Comparison of ENCODE assay signal across 8 cellular contexts in the genomic region with DNA sequence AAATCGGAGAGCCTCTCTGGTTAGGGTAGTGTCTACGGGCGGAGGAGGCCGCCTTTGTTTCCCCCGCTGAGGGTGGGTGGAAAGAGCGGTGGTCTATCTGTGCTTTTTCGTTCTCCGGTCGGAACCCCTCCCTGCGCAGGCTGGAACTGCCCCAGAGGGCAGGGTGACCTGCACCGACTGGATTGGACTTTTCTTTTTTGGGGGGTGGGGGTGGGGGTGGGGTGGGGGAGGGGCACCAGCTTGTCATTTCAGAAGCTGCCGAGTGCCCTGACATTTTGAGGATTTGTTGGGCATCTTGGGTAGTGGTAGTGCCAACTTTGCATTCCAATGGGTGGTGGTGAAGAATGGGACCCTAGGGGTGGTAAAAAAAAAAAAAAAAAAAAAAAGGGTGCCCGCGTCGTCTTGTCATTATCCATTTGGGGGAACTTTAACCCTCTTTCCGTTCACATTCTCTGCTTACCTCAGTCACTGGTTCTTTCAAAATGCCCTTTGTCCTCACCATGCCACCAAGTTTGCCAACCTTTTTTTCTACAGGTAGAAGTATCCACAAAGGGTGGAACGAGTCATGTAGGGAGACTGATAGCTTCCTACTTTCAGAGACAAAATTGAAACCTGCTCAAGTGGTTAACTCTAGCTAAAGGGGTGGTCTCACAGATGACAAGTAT. TPM values are rescaled to one million over a fixed set of nuclear protein-coding genes. Genes with fewer than 3 reads are reported as not detected.
A peak's percentile ranks its signal among the peaks of the same experiment; 100 is the strongest.
DNase-seq lines count a peak whose midpoint lies in the region; ATAC-seq and TF ChIP-seq lines count a peak whose summit lies in the region.

No MANE protein-coding gene starts in this region.

- TF ChIP-seq POLR2A in uterus (IDR thresholded peaks at IDR 0.05), result no peak

- no peaks in the 10 kb centered on the region for H4K20me1 ChIP-seq in OCI-LY1 (ENCODE audit: insufficient read depth, low read length)

- no peak overlapping the region for H2AFZ ChIP-seq in OCI-LY1 (ENCODE audit: low read length)

- TF ChIP-seq CTCF in OCI-LY1 (IDR thresholded peaks at IDR 0.05; ENCODE audit: low read length), result no peak
- TF ChIP-seq CTCF in mucosa of descending colon (IDR thresholded peaks at IDR 0.05), result no peak
- no peak for TF ChIP-seq CTCF in uterus (IDR thresholded peaks at IDR 0.05)

- ATAC-seq in mucosa of descending colon, result peak; percentile 26

- H3K4me3 ChIP-seq in OCI-LY1 (ENCODE audit: low read depth, low read length, poor library complexity, severe bottlenecking) (peak overlapping the region; percentile 91), ectodermal cell (ENCODE audit: insufficient read depth, low read depth, low read length) (peak overlapping the region; percentile 94), mucosa of descending colon (peak overlapping the region; percentile 84), uterus (peak overlapping the region; percentile 71 to 90)

- in situ Hi-C loops in G401 (cut with HindIII; ENCODE audit: low sequenced_read_pairs), result no loop called here

- peaks cover 62% of the 10 kb centered on the region for H3K4me1 ChIP-seq in OCI-LY1 (ENCODE audit: insufficient read depth, low read length, severe bottlenecking)
- no peaks in the 10 kb centered on the region for H3K4me1 ChIP-seq in ectodermal cell (ENCODE audit: control insufficient read depth, insufficient read depth, low read length)
- H3K4me1 ChIP-seq in mucosa of descending colon (ENCODE audit: low read depth), result peaks cover 29% of the 10 kb centered on the region
- no peaks in the 10 kb centered on the region for H3K4me1 ChIP-seq in uterus

- H3K36me3 ChIP-seq in OCI-LY1 (ENCODE audit: insufficient read depth, low read length) (peaks cover 12% of the 10 kb centered on the region), ectodermal cell (ENCODE audit: control insufficient read depth, insufficient read depth, low read length) (no peaks in the 10 kb centered on the region), mucosa of descending colon (ENCODE audit: low read depth) (no peaks in the 10 kb centered on the region), uterus (no peaks in the 10 kb centered on the region)

- peak overlapping the region; percentile 97 for H3K9ac ChIP-seq in OCI-LY1 (ENCODE audit: low read length)

- 0 to 1% methylated on average over 14 to 16 of the region's 17 CpGs for WGBS in ectodermal cell, 2 experiments

- DNase-seq in NOMO-1 treated with DMSO at 0.1 percent for 48 hours (lab: John Stamatoyannopoulos, UW; ENCODE audit: unreplicated experiment) (peak; percentile 28), NOMO-1 treated with dmso at 0.1 percent for 144 hours (lab: John Stamatoyannopoulos, UW; ENCODE audit: unreplicated experiment) (no peak), mucosa of descending colon (peak in 1 of 3 donors; percentile 50), uterus (peak; percentile 42), G401 (ENCODE audit: low spot score) (no peak), iPS-NIHi7 (ENCODE audit: extremely low spot score) (no peak)

- intact Hi-C loops in mucosa of descending colon (cut with DNase I, micrococcal nuclease), result no loop called here
- intact Hi-C loops in uterus (cut with DNase I; ENCODE audit: low total_unique reads), result no loop called here

- H3K27me3 ChIP-seq in OCI-LY1 (ENCODE audit: insufficient read depth, low read length) (no peaks in the 10 kb centered on the region), ectodermal cell (ENCODE audit: control insufficient read depth, insufficient read depth, low read length, poor library complexity, severe bottlenecking) (no peaks in the 10 kb centered on the region), uterus (no peaks in the 10 kb centered on the region)

- H3K4me2 ChIP-seq in OCI-LY1 (ENCODE audit: low read length), result peak overlapping the region; percentile 94

- H3K79me2 ChIP-seq in OCI-LY1 (ENCODE audit: insufficient read depth, low read length), result peaks cover 53% of the 10 kb centered on the region

- peaks cover 8% of the 10 kb centered on the region; the same call in 1 of the 2 replicates for H3F3A ChIP-seq in OCI-LY1 (ENCODE audit: insufficient read depth, low read length)

- no peaks in the 10 kb centered on the region for H3K9me2 ChIP-seq in OCI-LY1 (ENCODE audit: low read depth, low read length)

- H3K9me3 ChIP-seq in OCI-LY1 (ENCODE audit: low read length) (no peaks in the 10 kb centered on the region), ectodermal cell (ENCODE audit: control insufficient read depth, low read length) (no peaks in the 10 kb centered on the region), mucosa of descending colon (no peaks in the 10 kb centered on the region), uterus (no peaks in the 10 kb centered on the region)

- H3K27ac ChIP-seq in OCI-LY1 (ENCODE audit: low read depth, low read length, poor library complexity, severe bottlenecking), result peak overlapping the region; percentile 88
- H3K27ac ChIP-seq in ectodermal cell (ENCODE audit: insufficient read depth, low read depth, low read length, poor library complexity, severe bottlenecking), result peak overlapping the region; percentile 97
- H3K27ac ChIP-seq in uterus, result peak overlapping the region; percentile 99

RNA-seq across cellular contexts. Expression of gene UBE2R2, which starts 1.3 kb away (rescaled TPM):
- polyA plus RNA-seq in ectodermal cell (2013, experiment 1 of 4), result 116 TPM
- polyA plus RNA-seq in ectodermal cell (2013, experiment 2 of 4), result 124 TPM
- polyA plus RNA-seq in ectodermal cell (2013, experiment 3 of 4), result 76.1 TPM
- 90.5 TPM for polyA plus RNA-seq in ectodermal cell (2013, experiment 4 of 4)
- total RNA-seq in mucosa of descending colon, result 10 to 100 TPM; 32.1 to 55.5 (median 34.4) TPM
- total RNA-seq in uterus, result 10 to 100 TPM in 3 of 4 donors, 1 to 10 TPM in 1; 5.4 to 46.9 (median 22.1) TPM
- 25.0 and 35.5 TPM in 2 replicates for total RNA-seq in G401 (2014; rRNA removed; shearing (Covaris generic))

RNA-seq across cellular contexts. Expression of gene PRSS3, which starts 22.9 kb away (rescaled TPM):
- polyA plus RNA-seq in ectodermal cell (2013, experiment 1 of 4), result not detected
- polyA plus RNA-seq in ectodermal cell (2013, experiment 2 of 4), result not detected
- not detected for polyA plus RNA-seq in ectodermal cell (2013, experiment 3 of 4)
- polyA plus RNA-seq in ectodermal cell (2013, experiment 4 of 4), result not detected
- total RNA-seq in mucosa of descending colon, result 100 to 1,000 TPM; 107 to 326 (median 174) TPM
- total RNA-seq in uterus, result not detected
- not detected in 2 replicates for total RNA-seq in G401 (2014; rRNA removed; shearing (Covaris generic))

Comparison
In these comparisons a context has a peak if more than half of its experiments do, and no peak if none do; other contexts are left out.
1. DNase-seq: peak in NOMO-1 treated with DMSO at 0.1 percent for 48 hours (single experiment) and uterus (2 of 2); none in NOMO-1 treated with dmso at 0.1 percent for 144 hours (single experiment), G401 (single experiment) and iPS-NIHi7 (single experiment).
2. RNA of gene PRSS3, which starts 22.9 kb away (total RNA-seq): 107 to 326 TPM in mucosa of descending colon; not detected in uterus and not detected in G401; every median in the first group is over 100 times any median in the second.
3. Peak in every context shown above with its lines, with median percentiles within 50 percentile points of each other: H3K27ac ChIP-seq and H3K4me3 ChIP-seq.